4 cellular contexts compared by ENCODE assay signal in the genomic region with DNA sequence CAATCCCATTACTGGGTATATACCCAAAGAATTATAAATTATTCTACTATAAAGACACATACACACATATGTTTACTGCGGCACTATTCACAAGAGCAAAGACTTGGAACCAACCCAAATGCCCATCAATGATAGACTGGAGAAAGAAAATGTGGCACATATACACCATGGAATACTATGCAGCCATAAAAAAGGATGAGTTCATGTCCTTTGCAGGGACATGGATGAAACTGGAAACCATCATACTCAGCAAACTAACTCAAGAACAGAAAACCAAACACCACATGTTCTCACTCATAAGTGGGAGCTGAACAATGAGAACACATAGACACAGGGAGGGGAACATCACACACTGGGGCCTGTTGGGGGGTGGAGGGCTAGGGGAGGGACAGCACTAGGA. TPM values are rescaled to one million over a fixed set of nuclear protein-coding genes. Genes with fewer than 3 reads are reported as not detected.
"Had no signal": no experiment of that assay in that cellular context is flagged by ENCODE, and none has a peak within 500 bp of the region (broad histone marks: within the 10 kb centered on the region; RNA-seq: fewer than 3 reads in every experiment).

No MANE protein-coding gene starts in this region.

RNA-seq across cellular contexts. Expression of gene ANGPTL3, which starts 30.1 kb away (rescaled TPM):
- total RNA-seq: LHCN-M2, M059J, MCF 10A, NCI-H460 had no signal
